1 cellular context compared by ENCODE assay signal in genomic region chr1:187264995-187265602, GRCh38.
TF ChIP-seq lines count a peak whose summit lies in the region.

No MANE protein-coding gene starts in this region.

TF ChIP-seq in GM23338, 12 proteins besides CTCF, POLR2A, EP300 and RAD21 (continued from another document):
- no peak for TF ChIP-seq REST (IDR thresholded peaks at IDR 0.05; ENCODE audit: unreplicated experiment)
TF ChIP-seq in GM23338: peak in this region for 0.
